In genomic region chr12:41264281-41264680, GRCh38 we compare ENCODE assay signal across 8 cellular contexts.
DNase-seq lines count a peak whose midpoint lies in the region.

No MANE protein-coding gene starts in this region.

- DNase-seq in NCI-H1092 treated with DMSO at 0.1 percent for 48 hours (lab: John Stamatoyannopoulos, UW): peak; percentile 20
- no peak for DNase-seq in NCI-H1092 (lab: John Stamatoyannopoulos, UW)
- peak; percentile 34 for DNase-seq in NCI-H1417 treated with DMSO at 0.1 percent for 48 hours (lab: John Stamatoyannopoulos, UW)
- peak; percentile 27 for DNase-seq in dermis blood vessel endothelial cell
- peak; percentile 11 for DNase-seq in putamen (ENCODE audit: low spot score)
- no peak for DNase-seq in stimulated activated CD4-positive, alpha-beta T cell treated with anti-CD3 and anti-CD28 coated beads, Interleukin-2, amount 100 ng/mL, for 24 hours
- DNase-seq in EL: no peak
- no peak for DNase-seq in SHP77 (lab: John Stamatoyannopoulos, UW)

Comparison
In these comparisons a context has a peak if more than half of its experiments do, and no peak if none do; other contexts are left out.
1. DNase-seq: peak in NCI-H1092 treated with DMSO at 0.1 percent for 48 hours (single experiment), NCI-H1417 treated with DMSO at 0.1 percent for 48 hours (single experiment), dermis blood vessel endothelial cell (single experiment) and putamen (single experiment); none in NCI-H1092 (single experiment), stimulated activated CD4-positive, alpha-beta T cell treated with anti-CD3 and anti-CD28 coated beads, Interleukin-2, amount 100 ng/mL, for 24 hours (0 of 2), EL (single experiment) and SHP77 (0 of 2).